1 cellular context compared by ENCODE assay signal in the genomic region with DNA sequence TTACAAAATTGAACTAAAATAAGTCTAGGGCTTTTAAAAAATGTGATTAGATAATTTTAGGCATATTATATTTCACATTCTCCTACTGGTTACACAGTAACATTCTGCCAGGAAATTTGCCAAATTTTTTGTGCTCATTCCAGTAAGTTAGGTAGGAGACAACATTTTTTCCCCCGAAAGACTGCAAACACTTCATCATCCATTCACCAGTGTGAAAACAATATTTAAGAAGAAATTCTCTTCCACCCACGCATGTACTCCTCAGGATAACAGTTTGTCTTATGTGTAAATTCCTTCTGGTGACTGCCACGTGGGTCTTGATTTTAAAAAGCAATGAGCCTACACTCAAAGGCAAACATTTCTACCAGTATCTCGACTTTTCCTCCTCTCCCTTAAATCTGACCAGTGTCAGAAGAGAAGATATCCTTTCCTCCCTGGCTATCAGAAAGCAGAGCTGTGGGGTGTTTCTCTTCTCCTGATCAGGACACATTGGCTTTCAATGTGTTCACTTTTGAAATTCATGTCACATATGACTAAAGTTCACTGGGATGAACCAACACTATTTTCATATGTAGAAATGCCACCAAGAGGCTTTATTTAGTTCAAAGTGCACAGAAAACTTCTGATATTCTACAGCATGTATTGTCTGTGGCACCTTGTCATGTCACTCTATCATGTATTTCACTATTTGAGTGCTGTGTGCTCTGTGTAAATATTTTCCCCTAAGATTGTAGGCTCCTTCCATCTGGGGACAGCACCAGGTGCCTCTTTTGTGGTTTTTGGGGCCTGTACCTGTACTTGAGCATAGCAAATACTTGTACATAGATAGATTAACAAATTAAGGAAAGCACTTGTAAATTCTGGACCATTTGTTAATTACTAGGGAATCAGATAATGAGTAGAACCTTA.
TF ChIP-seq lines count a peak whose summit lies in the region.

No MANE protein-coding gene starts in this region.

TF ChIP-seq in IMR-90, 13 proteins besides CTCF, POLR2A, EP300 and RAD21:
- TF ChIP-seq NFE2L2 (IDR thresholded peaks at IDR 0.05; ENCODE audit: low read depth, low read length) (no peak), RCOR1 (IDR thresholded peaks at IDR 0.05; ENCODE audit: insufficient replicate concordance, low read length) (no peak), SMC3 (IDR thresholded peaks at IDR 0.05; ENCODE audit: low read depth, low read length) (no peak), CHD1 (IDR thresholded peaks at IDR 0.05; ENCODE audit: low read depth, low read length) (no peak), BHLHE40 (IDR thresholded peaks at IDR 0.05; ENCODE audit: low read depth, low read length) (no peak), MAZ (IDR thresholded peaks at IDR 0.05; ENCODE audit: borderline replicate concordance, low read depth, low read length) (no peak), MXI1 (IDR thresholded peaks at IDR 0.05; ENCODE audit: borderline replicate concordance, low read depth, low read length) (peak; percentile 21; the same call in 1 of the 2 replicates), RFX5 (IDR thresholded peaks at IDR 0.05; ENCODE audit: low read depth, low read length) (no peak), CEBPB (IDR thresholded peaks at IDR 0.05; ENCODE audit: low read depth, low read length) (no peak), MAFK (IDR thresholded peaks at IDR 0.05; ENCODE audit: low read depth, low read length) (no peak)
- TF ChIP-seq, protein P1, sequence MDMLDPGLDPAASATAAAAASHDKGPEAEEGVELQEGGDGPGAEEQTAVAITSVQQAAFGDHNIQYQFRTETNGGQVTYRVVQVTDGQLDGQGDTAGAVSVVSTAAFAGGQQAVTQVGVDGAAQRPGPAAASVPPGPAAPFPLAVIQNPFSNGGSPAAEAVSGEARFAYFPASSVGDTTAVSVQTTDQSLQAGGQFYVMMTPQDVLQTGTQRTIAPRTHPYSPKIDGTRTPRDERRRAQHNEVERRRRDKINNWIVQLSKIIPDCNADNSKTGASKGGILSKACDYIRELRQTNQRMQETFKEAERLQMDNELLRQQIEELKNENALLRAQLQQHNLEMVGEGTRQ (IDR thresholded peaks at IDR 0.05; ENCODE audit: low read depth, low read length), result peak; percentile 15; the same call in 1 of the 2 replicates
TF ChIP-seq in IMR-90: peak in this region for 2.
